12 cellular contexts compared by ENCODE assay signal in the genomic region with DNA sequence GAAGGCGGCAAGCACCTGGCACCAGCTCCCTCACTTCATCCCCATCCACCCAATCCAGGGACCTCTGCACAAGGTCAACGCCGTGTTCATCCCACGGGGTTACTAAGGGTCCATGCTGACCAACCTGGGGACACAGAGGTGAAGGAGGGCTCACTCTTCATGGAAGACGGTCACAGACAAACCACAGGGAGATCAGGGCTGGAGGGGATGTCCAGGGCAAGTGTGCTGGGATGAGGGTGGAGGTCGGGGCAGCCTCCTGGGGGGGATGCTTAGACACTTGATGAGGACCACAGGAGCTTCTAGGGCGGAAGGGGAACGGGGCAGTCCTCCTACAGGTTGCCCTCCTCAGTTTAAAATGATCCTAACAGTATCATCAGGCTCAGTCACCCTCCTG. TPM values are rescaled to one million over a fixed set of nuclear protein-coding genes. Genes with fewer than 3 reads are reported as not detected.
DNase-seq lines count a peak whose midpoint lies in the region; ATAC-seq and TF ChIP-seq lines count a peak whose summit lies in the region.
"Had no signal": no experiment of that assay in that cellular context is flagged by ENCODE, and none has a peak within 500 bp of the region (broad histone marks: within the 10 kb centered on the region; RNA-seq: fewer than 3 reads in every experiment).

No MANE protein-coding gene starts in this region.

- H3K9me3 ChIP-seq in right cardiac atrium (ENCODE audit: control insufficient read depth, low read length): no peaks in the 10 kb centered on the region
- no peaks in the 10 kb centered on the region for H3K9me3 ChIP-seq in H9 (ENCODE audit: control insufficient read depth, low read depth, low read length)

- WGBS in right cardiac atrium: 95% methylated on average over 8 of the region's 8 CpGs
- no CpG with 5 or more reads among the region's 8 CpGs for WGBS in H9 (ENCODE audit: extremely low coverage, insufficient read length, low lambda C conversion rate)

- no peak overlapping the region for H3T11ph ChIP-seq in H9 (ENCODE audit: low read length)

- CTCF ChIA-PET in activated CD4-positive, alpha-beta memory T cell treated with anti-CD3 and anti-CD28 coated beads for 36 hours (lab: Charles Lee): interaction anchor here (0.8 to 3.1 kb wide), 8 partner anchors 8 to 49 kb away, joined by 4 to 37 read pairs (median 10); no protein-coding TSS in a partner anchor

- H3K4me3 Mint-ChIP-seq in activated CD4-positive, alpha-beta T cell treated with anti-CD3 and anti-CD28 coated beads, Interleukin-2, amount 10 ng/mL, durations not matched to agents 24 days and 14 days: peak overlapping the region; percentile 60
- peak overlapping the region; percentile 69 for H3K4me3 Mint-ChIP-seq in activated CD4-positive, alpha-beta memory T cell treated with anti-CD3 and anti-CD28 coated beads for 36 hours
- H3K4me3 Mint-ChIP-seq in osteocyte (ENCODE audit: unreplicated experiment) (no peak overlapping the region), H9 (no peak overlapping the region)

- H3K36me3 Mint-ChIP-seq in activated CD4-positive, alpha-beta T cell treated with anti-CD3 and anti-CD28 coated beads, Interleukin-2, amount 10 ng/mL, durations not matched to agents 24 days and 14 days (ENCODE audit: low read depth): peaks cover 55% of the 10 kb centered on the region
- H3K36me3 Mint-ChIP-seq in activated CD4-positive, alpha-beta memory T cell treated with anti-CD3 and anti-CD28 coated beads for 36 hours: peaks cover 31% of the 10 kb centered on the region
- H3K36me3 Mint-ChIP-seq in osteocyte (ENCODE audit: unreplicated experiment): peaks cover 10% of the 10 kb centered on the region
- peaks cover 2 to 14% (median 5%) of the 10 kb centered on the region in 3 experiments; a peak in 5 of 7 replicates for H3K36me3 Mint-ChIP-seq in H9 (ENCODE audit: insufficient read depth in 1 of 3, low read depth in 3 of 3)

- H3K79me2 ChIP-seq in H9 (ENCODE audit: insufficient read depth, low read length): no peaks in the 10 kb centered on the region

- no peak overlapping the region for H2BK20ac ChIP-seq in H9 (ENCODE audit: low read depth, low read length, poor library complexity, severe bottlenecking)

- H3K27me3 Mint-ChIP-seq in activated CD4-positive, alpha-beta T cell treated with anti-CD3 and anti-CD28 coated beads, Interleukin-2, amount 10 ng/mL, durations not matched to agents 24 days and 14 days: no peaks in the 10 kb centered on the region
- no peaks in the 10 kb centered on the region for H3K27me3 Mint-ChIP-seq in activated CD4-positive, alpha-beta memory T cell treated with anti-CD3 and anti-CD28 coated beads for 36 hours
- H3K27me3 Mint-ChIP-seq in osteocyte (ENCODE audit: unreplicated experiment) (no peaks in the 10 kb centered on the region), H9 (ENCODE audit: low read depth) (no peaks in the 10 kb centered on the region)

- no peak overlapping the region for H3K56ac ChIP-seq in H9 (ENCODE audit: insufficient read length, low read depth, low read length)

- H2AFZ ChIP-seq in H9 (ENCODE audit: low read length): no peak overlapping the region

- H2BK15ac ChIP-seq in H9 (ENCODE audit: low read depth, low read length): no peak overlapping the region

- ATAC-seq in right cardiac atrium: no peak
- ATAC-seq in GM19035 (IDR thresholded peaks at IDR 0.05; ENCODE audit: unreplicated experiment): no peak
- ATAC-seq: left colon had no signal

- TF ChIP-seq CTCF in osteocyte (IDR thresholded peaks at IDR 0.05): no peak
- TF ChIP-seq CTCF in H9 (conservative IDR thresholded peaks at IDR 0.05): no peak

- no peak overlapping the region for H4K8ac ChIP-seq in H9 (replicated peaks; ENCODE audit: insufficient read length, low read depth, low read length)

- H2BK5ac ChIP-seq in H9 (ENCODE audit: insufficient read length, low read length): no peak overlapping the region

- H3K27me3 ChIP-seq in right cardiac atrium (ENCODE audit: control insufficient read depth, insufficient read depth) (no peaks in the 10 kb centered on the region), H9 (ENCODE audit: insufficient read depth, low read length) (no peaks in the 10 kb centered on the region)

- no peak overlapping the region for H3K18ac ChIP-seq in H9 (ENCODE audit: insufficient read length, low read depth, low read length)

- H3K23ac ChIP-seq in H9 (ENCODE audit: insufficient read length, low read depth, low read length): no peak overlapping the region

- H3K23me2 ChIP-seq in H9 (ENCODE audit: insufficient read length, low read depth, low read length, poor library complexity, severe bottlenecking): no peaks in the 10 kb centered on the region

- peak overlapping the region; percentile 94 for H3K27ac Mint-ChIP-seq in activated CD4-positive, alpha-beta T cell treated with anti-CD3 and anti-CD28 coated beads, Interleukin-2, amount 10 ng/mL, durations not matched to agents 24 days and 14 days
- H3K27ac Mint-ChIP-seq in activated CD4-positive, alpha-beta memory T cell treated with anti-CD3 and anti-CD28 coated beads for 36 hours: peak overlapping the region; percentile 97
- H3K27ac Mint-ChIP-seq in osteocyte (ENCODE audit: unreplicated experiment): no peak overlapping the region
- peak overlapping the region in 1 of 3 experiments; percentile 11; a peak in 2 of 7 replicates for H3K27ac Mint-ChIP-seq in H9

- H4K5ac ChIP-seq in H9 (ENCODE audit: insufficient read length, low read depth, low read length): no peak overlapping the region

- H3K27ac ChIP-seq in right cardiac atrium (ENCODE audit: low read length): peak overlapping the region; percentile 54
- H3K27ac ChIP-seq in temporal lobe (ENCODE audit: low read depth, low read length): peak overlapping the region; percentile 99
- H3K27ac ChIP-seq in H9 (ENCODE audit: insufficient read length, low read depth, low read length): no peak overlapping the region
- H3K27ac ChIP-seq: SK-N-MC had no signal

- no peak overlapping the region for H3K9ac ChIP-seq in H9 (ENCODE audit: extremely low read depth, insufficient read length, low read length)

- H3K9me3 Mint-ChIP-seq in activated CD4-positive, alpha-beta T cell treated with anti-CD3 and anti-CD28 coated beads, Interleukin-2, amount 10 ng/mL, durations not matched to agents 24 days and 14 days: no peaks in the 10 kb centered on the region
- no peaks in the 10 kb centered on the region for H3K9me3 Mint-ChIP-seq in activated CD4-positive, alpha-beta memory T cell treated with anti-CD3 and anti-CD28 coated beads for 36 hours
- H3K9me3 Mint-ChIP-seq in osteocyte (ENCODE audit: unreplicated experiment) (no peaks in the 10 kb centered on the region), H9 (no peaks in the 10 kb centered on the region)

- no peak overlapping the region for H3K4ac ChIP-seq in H9 (ENCODE audit: low read depth, low read length)

- peak; percentile 54 for DNase-seq in activated CD4-positive, alpha-beta T cell treated with anti-CD3 and anti-CD28 coated beads, Interleukin-2, amount 10 ng/mL, durations not matched to agents 24 days and 14 days
- no peak for DNase-seq in activated CD4-positive, alpha-beta T cell treated with anti-CD3 and anti-CD28 coated beads, Interleukin-2, amount 50 U/mL, for 48 hours
- no peak for DNase-seq in activated CD4-positive, alpha-beta memory T cell treated with anti-CD3 and anti-CD28 coated beads for 36 hours
- DNase-seq in right cardiac atrium (peak in 2 of 3 donors; percentile 8 to 14), osteocyte (ENCODE audit: extremely low spot score, unreplicated experiment) (no peak), H9 (no peak)
- DNase-seq: left colon, NCI-H1092 treated with DMSO at 0.1 percent for 48 hours, NCI-H526 treated with DMSO at 0.1 percent for 48 hours had no signal

- no peak overlapping the region for H3K4me3 ChIP-seq in right cardiac atrium (ENCODE audit: low read length)
- H3K4me3 ChIP-seq: SK-N-MC had no signal

- H3K4me2 ChIP-seq in H9 (ENCODE audit: insufficient read depth, insufficient read length, low read length): no peak overlapping the region

- peaks cover 84% of the 10 kb centered on the region for H3K4me1 Mint-ChIP-seq in activated CD4-positive, alpha-beta T cell treated with anti-CD3 and anti-CD28 coated beads, Interleukin-2, amount 10 ng/mL, durations not matched to agents 24 days and 14 days
- H3K4me1 Mint-ChIP-seq in activated CD4-positive, alpha-beta memory T cell treated with anti-CD3 and anti-CD28 coated beads for 36 hours (ENCODE audit: low read depth): peaks cover 97% of the 10 kb centered on the region
- H3K4me1 Mint-ChIP-seq in osteocyte (ENCODE audit: unreplicated experiment): peaks cover 11% of the 10 kb centered on the region
- peaks cover 5 to 18% of the 10 kb centered on the region in 2 experiments for H3K4me1 Mint-ChIP-seq in H9

- peaks cover 58% of the 10 kb centered on the region for H3K4me1 ChIP-seq in right cardiac atrium (ENCODE audit: control insufficient read depth, insufficient read depth, low read length)
- no peaks in the 10 kb centered on the region for H3K4me1 ChIP-seq in H9 (ENCODE audit: insufficient read depth, low read length)

- no peak overlapping the region for H4K91ac ChIP-seq in H9 (ENCODE audit: insufficient read length, low read depth, low read length)

- H2BK120ac ChIP-seq in H9 (ENCODE audit: low read depth, low read length, poor library complexity, severe bottlenecking): no peak overlapping the region

- no peak overlapping the region for H2AK5ac ChIP-seq in H9 (ENCODE audit: insufficient read length, low read length)

- no peaks in the 10 kb centered on the region for H3K79me1 ChIP-seq in H9 (ENCODE audit: insufficient read depth, low read depth, low read length, poor library complexity, severe bottlenecking)

- H2BK12ac ChIP-seq in H9 (ENCODE audit: insufficient read length, low read depth, low read length): no peak overlapping the region

- H3K14ac ChIP-seq in H9 (ENCODE audit: insufficient read depth, low read length): no peak overlapping the region; the same call in 1 of the 2 replicates

- no peaks in the 10 kb centered on the region for H4K20me1 ChIP-seq in H9 (ENCODE audit: control insufficient read depth, insufficient read depth, insufficient read length)

- intact Hi-C loops in activated CD4-positive, alpha-beta T cell treated with anti-CD3 and anti-CD28 coated beads, Interleukin-2, amount 10 ng/mL, durations not matched to agents 24 days and 14 days (cut with micrococcal nuclease): no loop called here
- intact Hi-C loops in activated CD4-positive, alpha-beta memory T cell treated with anti-CD3 and anti-CD28 coated beads for 36 hours (cut with micrococcal nuclease): loop anchor here (2.0 kb wide), 1 partner anchor 43 kb away; no protein-coding TSS in a partner anchor
- intact Hi-C loops in right cardiac atrium (cut with DNase I): no loop called here

- POLR2A ChIA-PET in activated CD4-positive, alpha-beta memory T cell treated with anti-CD3 and anti-CD28 coated beads for 36 hours (lab: Charles Lee): interaction anchor here (0.8 to 3.3 kb wide), 8 partner anchors 8 to 104 kb away, joined by 3 to 88 read pairs (median 17); a partner anchor contains a TSS

RNA-seq across cellular contexts. Expression of a gene that starts 46.7 kb away (rescaled TPM):
- 20.9 and 21.8 TPM in 2 replicates for total RNA-seq in activated CD4-positive, alpha-beta T cell treated with anti-CD3 and anti-CD28 coated beads, Interleukin-2, amount 10 ng/mL, durations not matched to agents 24 days and 14 days
- 10 to 100 TPM; 25.3 to 25.5 TPM for total RNA-seq in activated CD4-positive, alpha-beta memory T cell treated with anti-CD3 and anti-CD28 coated beads for 36 hours
- total RNA-seq in right cardiac atrium: 10 to 100 TPM; 34.6 to 58.3 (median 49.8) TPM
- polyA plus RNA-seq in right cardiac atrium: 39.5 TPM
- 17.0 TPM for total RNA-seq in temporal lobe
- total RNA-seq in osteocyte: 14.7 and 17.0 TPM in 2 replicates
- 10.6 and 11.5 TPM in 2 replicates for total RNA-seq in H9 (2021)

Comparison
In these comparisons a context has a peak if more than half of its experiments do, and no peak if none do; other contexts are left out.
1. DNase-seq: peak in activated CD4-positive, alpha-beta T cell treated with anti-CD3 and anti-CD28 coated beads, Interleukin-2, amount 10 ng/mL, durations not matched to agents 24 days and 14 days (single experiment) and right cardiac atrium (2 of 3); none in activated CD4-positive, alpha-beta T cell treated with anti-CD3 and anti-CD28 coated beads, Interleukin-2, amount 50 U/mL, for 48 hours (0 of 2), activated CD4-positive, alpha-beta memory T cell treated with anti-CD3 and anti-CD28 coated beads for 36 hours (single experiment), osteocyte (single experiment) and H9 (single experiment).
2. H3K4me3 Mint-ChIP-seq: peak in activated CD4-positive, alpha-beta T cell treated with anti-CD3 and anti-CD28 coated beads, Interleukin-2, amount 10 ng/mL, durations not matched to agents 24 days and 14 days (single experiment) and activated CD4-positive, alpha-beta memory T cell treated with anti-CD3 and anti-CD28 coated beads for 36 hours (single experiment); none in osteocyte (single experiment) and H9 (0 of 2).